Comparison of ENCODE assay signal across 8 cellular contexts in the genomic region with DNA sequence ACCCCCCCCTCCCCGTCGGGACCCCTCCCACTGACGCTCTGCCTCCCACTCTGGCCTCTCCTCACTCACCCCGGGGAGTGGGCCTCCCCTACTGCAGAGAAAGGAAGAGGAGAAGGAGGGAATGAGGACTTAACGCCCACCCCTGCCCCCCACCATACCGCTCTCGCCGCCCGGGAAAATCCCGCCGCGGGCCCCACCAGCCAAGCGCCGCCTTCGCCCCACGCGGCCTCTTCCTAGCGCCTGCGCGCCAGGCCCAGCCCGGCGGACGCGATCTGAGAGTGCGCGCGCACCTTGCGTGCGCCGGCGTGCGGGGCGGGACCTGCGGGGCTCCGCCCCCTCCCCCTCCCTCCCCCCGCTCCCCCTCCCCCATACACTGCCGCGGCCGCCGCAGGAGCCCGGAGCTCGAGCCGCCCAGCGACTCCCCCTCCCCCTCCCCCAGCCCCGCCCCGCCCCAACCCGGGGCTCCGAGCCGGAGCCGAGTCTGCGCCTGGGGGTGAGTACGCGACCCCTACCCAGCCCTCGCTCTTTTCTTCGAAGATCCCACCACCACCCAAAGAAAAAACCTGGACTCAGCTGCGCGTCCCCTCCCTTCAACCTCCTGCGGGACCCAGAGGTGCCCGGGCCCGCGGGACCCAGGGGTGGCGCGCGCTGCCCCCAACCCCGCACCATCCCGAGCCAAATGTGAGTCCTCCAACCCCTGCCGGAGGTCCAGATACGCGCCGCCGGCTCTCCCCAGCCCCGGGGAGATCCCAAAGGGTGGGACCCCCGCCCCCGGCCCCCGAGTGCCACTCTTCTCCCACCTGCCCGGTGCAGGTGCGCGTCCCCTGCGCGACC. TPM values are rescaled to one million over a fixed set of nuclear protein-coding genes. Genes with fewer than 3 reads are reported as not detected.
A peak's percentile ranks its signal among the peaks of the same experiment; 100 is the strongest.
DNase-seq lines count a peak whose midpoint lies in the region; ATAC-seq and TF ChIP-seq lines count a peak whose summit lies in the region.

A gene (minus strand): TSS at position 267 of the 834 bp plus-strand sequence. CDS start 10,841 bp downstream, outside the sequence.
A gene (plus strand): TSS at position 369 of the 834 bp plus-strand sequence. CDS start 7,031 bp downstream, outside the sequence.

- POLR2A ChIA-PET in activated CD4-positive, alpha-beta T cell treated with anti-CD3 and anti-CD28 coated beads for 36 hours (lab: Charles Lee), result no interaction called here

- TF ChIP-seq CTCF in 22Rv1 (IDR thresholded peaks at IDR 0.05) (no peak), chondrocyte (IDR thresholded peaks at IDR 0.05) (no peak)

- peaks cover 46% of the 10 kb centered on the region for H3K4me1 Mint-ChIP-seq in activated CD4-positive, alpha-beta T cell treated with anti-CD3 and anti-CD28 coated beads for 36 hours
- H3K4me1 Mint-ChIP-seq in chondrocyte (ENCODE audit: low read depth), result peaks cover 50% of the 10 kb centered on the region

- H3K36me3 Mint-ChIP-seq in activated CD4-positive, alpha-beta T cell treated with anti-CD3 and anti-CD28 coated beads for 36 hours (ENCODE audit: low read depth), result peaks cover 13% of the 10 kb centered on the region
- H3K36me3 Mint-ChIP-seq in chondrocyte (ENCODE audit: low read depth), result no peaks in the 10 kb centered on the region

- intact Hi-C loops in activated CD4-positive, alpha-beta T cell treated with anti-CD3 and anti-CD28 coated beads for 36 hours (cut with DNase I, micrococcal nuclease), result loop anchor here (1.0 to 5.0 kb wide), 14 partner anchors 45 to 955 kb away; a partner anchor contains a TSS

- ATAC-seq in GM18517 (IDR thresholded peaks at IDR 0.05; ENCODE audit: unreplicated experiment) (peak; percentile 56), HG03064 (IDR thresholded peaks at IDR 0.05; ENCODE audit: low read depth, unreplicated experiment) (peak; percentile 48)
- ATAC-seq in activated CD4-positive, alpha-beta T cell treated with anti-CD3 and anti-CD28 coated beads for 36 hours, result peak; percentile 81

- H3K27ac ChIP-seq in 22Rv1, result peak within 1 kb of the TSS; percentile 61

- CTCF ChIA-PET in activated CD4-positive, alpha-beta T cell treated with anti-CD3 and anti-CD28 coated beads for 36 hours (lab: Charles Lee), result no interaction called here

- DNase-seq in NCI-H345 treated with DMSO at 0.1 percent for 48 hours (lab: John Stamatoyannopoulos, UW; ENCODE audit: unreplicated experiment) (peak; percentile 59), chondrocyte (ENCODE audit: low spot score) (no peak), kidney tubule cell (ENCODE audit: low spot score) (peak; percentile 90)
- peak; percentile 95 for DNase-seq in activated CD4-positive, alpha-beta T cell treated with anti-CD3 and anti-CD28 coated beads for 36 hours
- peak; percentile 83 to 84 for DNase-seq in stimulated activated CD4-positive, alpha-beta T cell treated with anti-CD3 and anti-CD28 coated beads, Interleukin-1b, Interleukin-23, amount 100 ng/mL, for 1 hour (ENCODE audit: low read depth in 2 of 2)

- no peaks in the 10 kb centered on the region for H3K27me3 Mint-ChIP-seq in activated CD4-positive, alpha-beta T cell treated with anti-CD3 and anti-CD28 coated beads for 36 hours
- no peaks in the 10 kb centered on the region for H3K27me3 Mint-ChIP-seq in chondrocyte (ENCODE audit: low read depth)

- no peaks in the 10 kb centered on the region for H3K9me3 Mint-ChIP-seq in activated CD4-positive, alpha-beta T cell treated with anti-CD3 and anti-CD28 coated beads for 36 hours (ENCODE audit: low read depth)
- H3K9me3 Mint-ChIP-seq in chondrocyte (ENCODE audit: low read depth), result no peaks in the 10 kb centered on the region

- peak within 1 kb of the TSS; percentile 82 for H3K4me3 Mint-ChIP-seq in activated CD4-positive, alpha-beta T cell treated with anti-CD3 and anti-CD28 coated beads for 36 hours
- peak within 1 kb of the TSS; percentile 94 for H3K4me3 Mint-ChIP-seq in chondrocyte (ENCODE audit: unreplicated experiment)

- peak within 1 kb of the TSS; percentile 96 for H3K27ac Mint-ChIP-seq in activated CD4-positive, alpha-beta T cell treated with anti-CD3 and anti-CD28 coated beads for 36 hours
- peak within 1 kb of the TSS; percentile 91 for H3K27ac Mint-ChIP-seq in chondrocyte (ENCODE audit: unreplicated experiment)

RNA-seq across cellular contexts. Expression of the first gene that starts in this region (rescaled TPM):
- total RNA-seq in activated CD4-positive, alpha-beta T cell treated with anti-CD3 and anti-CD28 coated beads for 36 hours, result 10 to 100 TPM; 29.5 to 43.3 TPM
- 35.1 to 38.7 TPM (median 35.5 TPM) in 3 replicates for total RNA-seq in chondrocyte

RNA-seq across cellular contexts. Expression of the second gene that starts in this region (rescaled TPM):
- 10 to 100 TPM; 10.9 to 15.2 TPM for total RNA-seq in activated CD4-positive, alpha-beta T cell treated with anti-CD3 and anti-CD28 coated beads for 36 hours
- 36.2 to 40.7 TPM (median 40.3 TPM) in 3 replicates for total RNA-seq in chondrocyte
